22 cellular contexts compared by ENCODE assay signal in genomic region chr7:35712563-35713226, GRCh38.
"Had no signal": no experiment of that assay in that cellular context is flagged by ENCODE, and none has a peak within 500 bp of the region (broad histone marks: within the 10 kb centered on the region; RNA-seq: fewer than 3 reads in every experiment).

No MANE protein-coding gene starts in this region.

- H3K4me3 ChIP-seq: breast epithelium, PC-9, SK-N-MC had no signal

- ATAC-seq: activated CD4-positive, alpha-beta T cell treated with anti-CD3 and anti-CD28 coated beads for 36 hours; T-cell had no signal

- DNase-seq: activated CD4-positive, alpha-beta memory T cell treated with anti-CD3 and anti-CD28 coated beads, Interleukin-2, amount 10 ng/mL, durations not matched to agents 7 days and 5 days; activated CD4-positive, alpha-beta T cell treated with anti-CD3 and anti-CD28 coated beads for 36 hours; activated CD4-positive, alpha-beta T cell treated with anti-CD3 and anti-CD28 coated beads, Interleukin-2, amount 50 U/mL, for 1 hour; activated T-cell treated with anti-CD3 and anti-CD28 coated beads for 4 hours; aorta; caudate nucleus; Karpas-422; MM.1S; NCI-H1105 treated with DMSO at 0.1 percent for 48 hours; NCI-H146; NCI-H187 treated with DMSO at 0.1 percent for 48 hours; NCI-H2081 treated with DMSO at 0.1 percent for 48 hours; NCI-H446; NCI-H524; PC-9; T-cell; T-helper 2 cell; T1000 had no signal

- H2AFZ ChIP-seq: PC-9 had no signal

- FAIRE-seq: TTC549 had no signal

- H3K9me3 ChIP-seq: breast epithelium had no signal

- H3K27ac ChIP-seq: breast epithelium, PC-9, SK-N-MC, VCaP had no signal

- H3K4me2 ChIP-seq: PC-9 had no signal

- H3K36me3 ChIP-seq: breast epithelium had no signal

- H3K27me3 ChIP-seq: breast epithelium had no signal
